Comparison of ENCODE assay signal across 14 cellular contexts in genomic region chr4:6692379-6692778, GRCh38. TPM values are rescaled to one million over a fixed set of nuclear protein-coding genes. Genes with fewer than 3 reads are reported as not detected.
DNase-seq lines count a peak whose midpoint lies in the region; ATAC-seq and TF ChIP-seq lines count a peak whose summit lies in the region.
"Had no signal": no experiment of that assay in that cellular context is flagged by ENCODE, and none has a peak within 500 bp of the region (broad histone marks: within the 10 kb centered on the region; RNA-seq: fewer than 3 reads in every experiment).

No MANE protein-coding gene starts in this region.

- H3K27me3 Mint-ChIP-seq in activated CD4-positive, alpha-beta T cell treated with anti-CD3 and anti-CD28 coated beads for 36 hours, result no peaks in the 10 kb centered on the region

- no peak overlapping the region for H3K4me3 Mint-ChIP-seq in activated CD4-positive, alpha-beta T cell treated with anti-CD3 and anti-CD28 coated beads for 36 hours

- peaks cover 88% of the 10 kb centered on the region for H3K4me1 Mint-ChIP-seq in activated CD4-positive, alpha-beta T cell treated with anti-CD3 and anti-CD28 coated beads for 36 hours

- intact Hi-C loops in activated CD4-positive, alpha-beta T cell treated with anti-CD3 and anti-CD28 coated beads for 36 hours (cut with DNase I, micrococcal nuclease), result no loop called here
- intact Hi-C loops in Panc1 (cut with micrococcal nuclease; ENCODE audit: unreplicated experiment), result no loop called here
- intact Hi-C loops in heart right ventricle (cut with DNase I), result no loop called here

- DNase-seq in activated CD4-positive, alpha-beta T cell treated with anti-CD3 and anti-CD28 coated beads for 36 hours, result no peak
- DNase-seq in activated CD4-positive, alpha-beta T cell treated with anti-CD3 and anti-CD28 coated beads, Interleukin-2, amount 50 U/mL, for 48 hours, result no peak
- no peak for DNase-seq in Panc1 (ENCODE audit: low read depth, low spot score)
- no peak for DNase-seq in smooth muscle cell (lab: John Stamatoyannopoulos, UW; ENCODE audit: unreplicated experiment)
- no peak for DNase-seq in heart right ventricle
- no peak for DNase-seq in SKM-1 treated with dmso at 0.1 percent for 144 hours (lab: John Stamatoyannopoulos, UW; ENCODE audit: unreplicated experiment)
- DNase-seq in hippocampal formation (lab: John Stamatoyannopoulos, UW), result no peak
- DNase-seq: heart left ventricle, left cardiac atrium, SW 1271 had no signal

- 0 out of 2 replicates have a peak overlapping the region, but pooled peaks have one; percentile 29 for H3K27ac ChIP-seq in Panc1 (ENCODE audit: low read length)
- H3K27ac ChIP-seq in esophagus (ENCODE audit: low read depth in 2 of 2, low read length in 1 of 2), result peak overlapping the region; percentile 68 to 84
- H3K27ac ChIP-seq in smooth muscle cell (ENCODE audit: low read depth), result peak overlapping the region; percentile 67
- peak overlapping the region in 1 of 10 donors; percentile 90 for H3K27ac ChIP-seq in heart right ventricle

- peak overlapping the region; percentile 44 for H3K27ac Mint-ChIP-seq in activated CD4-positive, alpha-beta T cell treated with anti-CD3 and anti-CD28 coated beads for 36 hours

- H3F3A ChIP-seq in smooth muscle cell (ENCODE audit: low read depth), result peaks cover 10% of the 10 kb centered on the region

- H3K9me3 ChIP-seq in Panc1 (ENCODE audit: control insufficient read depth, insufficient read depth, low read depth, low read length) (no peaks in the 10 kb centered on the region), esophagus (ENCODE audit: control insufficient read depth in 2 of 2, insufficient read depth in 1 of 2, low read depth in 1 of 2, low read length in 1 of 2) (peaks cover 0 to 2% of the 10 kb centered on the region in 2 donors), smooth muscle cell (replicated peaks; ENCODE audit: low read depth) (no peaks in the 10 kb centered on the region), heart right ventricle (no peaks in the 10 kb centered on the region)
- H3K9me3 ChIP-seq: heart left ventricle had no signal

- H3K27me3 ChIP-seq in Panc1 (ENCODE audit: control insufficient read depth, insufficient read depth, low read length), result no peaks in the 10 kb centered on the region
- H3K27me3 ChIP-seq in esophagus (ENCODE audit: control insufficient read depth in 1 of 2, insufficient read depth in 2 of 2, low read length in 2 of 2), result no peaks in the 10 kb centered on the region
- H3K27me3 ChIP-seq in smooth muscle cell (ENCODE audit: low read depth), result no peaks in the 10 kb centered on the region
- H3K27me3 ChIP-seq in heart right ventricle, result no peaks in the 10 kb centered on the region
- H3K27me3 ChIP-seq: heart left ventricle had no signal

- POLR2A ChIA-PET in activated CD4-positive, alpha-beta T cell treated with anti-CD3 and anti-CD28 coated beads for 36 hours (lab: Charles Lee), result interaction anchor here (1.8 to 4.4 kb wide), 2 partner anchors 17 to 18 kb away, joined by 4 to 25 read pairs; a partner anchor contains a TSS
- POLR2A ChIA-PET in Panc1 (lab: Charles Lee), result no interaction called here

- H3K4me1 ChIP-seq in Panc1 (ENCODE audit: control insufficient read depth, insufficient read depth, low read length), result peaks cover 60% of the 10 kb centered on the region
- peaks cover 16 to 42% of the 10 kb centered on the region in 2 donors for H3K4me1 ChIP-seq in esophagus (ENCODE audit: control insufficient read depth in 2 of 2, insufficient read depth in 2 of 2, low read length in 1 of 2)
- H3K4me1 ChIP-seq in smooth muscle cell (ENCODE audit: low read depth), result peaks cover 4% of the 10 kb centered on the region
- peaks cover 9 to 75% (median 21%) of the 10 kb centered on the region in 9 donors for H3K4me1 ChIP-seq in heart right ventricle

- no peaks in the 10 kb centered on the region for H3K79me2 ChIP-seq in smooth muscle cell (ENCODE audit: low read depth)

- no peak overlapping the region for H3K4me2 ChIP-seq in smooth muscle cell

- BruUV-seq in Panc1 (replicated peaks; lab: Mats Ljungman, UMichigan), result no TSS peak

- 86 to 89% methylated on average over 8 of the region's 8 CpGs for WGBS in esophagus, 2 donors
- WGBS in smooth muscle cell (ENCODE audit: low lambda C conversion rate), result 94% methylated on average over 8 of the region's 8 CpGs
- 82 to 92% methylated on average over 8 of the region's 8 CpGs for WGBS in heart right ventricle, 2 donors

- H3K36me3 Mint-ChIP-seq in activated CD4-positive, alpha-beta T cell treated with anti-CD3 and anti-CD28 coated beads for 36 hours (ENCODE audit: low read depth), result no peaks in the 10 kb centered on the region

- H3K9me3 Mint-ChIP-seq in activated CD4-positive, alpha-beta T cell treated with anti-CD3 and anti-CD28 coated beads for 36 hours (ENCODE audit: low read depth), result no peaks in the 10 kb centered on the region
- H3K9me3 Mint-ChIP-seq: neural crest cell had no signal

- CTCF ChIA-PET in activated CD4-positive, alpha-beta T cell treated with anti-CD3 and anti-CD28 coated beads for 36 hours (lab: Charles Lee), result interaction anchor here (0.6 to 3.7 kb wide), 5 partner anchors 8 to 17 kb away, joined by 3 to 12 read pairs (median 4); partner anchors contain the start of gene MRFAP1L1
- CTCF ChIA-PET in Panc1 (lab: Charles Lee), result no interaction called here

- no peaks in the 10 kb centered on the region for H3K36me3 ChIP-seq in Panc1 (ENCODE audit: control insufficient read depth, insufficient read depth, low read length)
- no peaks in the 10 kb centered on the region for H3K36me3 ChIP-seq in esophagus (ENCODE audit: control insufficient read depth in 2 of 2, insufficient read depth in 2 of 2, low read length in 1 of 2)
- H3K36me3 ChIP-seq in smooth muscle cell (ENCODE audit: low read depth), result no peaks in the 10 kb centered on the region
- no peaks in the 10 kb centered on the region for H3K36me3 ChIP-seq in heart right ventricle
- H3K36me3 ChIP-seq: heart left ventricle had no signal

- H3K4me3 ChIP-seq in Panc1 (ENCODE audit: low read depth in 2 of 2, low read length in 2 of 2) (no peak overlapping the region), esophagus (ENCODE audit: low read depth in 1 of 2, low read length in 2 of 2) (no peak overlapping the region), smooth muscle cell (no peak overlapping the region), heart right ventricle (no peak overlapping the region)
- H3K4me3 ChIP-seq: heart left ventricle had no signal

- in situ Hi-C loops in Panc1 (cut with HindIII; ENCODE audit: low pct_unique_long_range_greater_than_20kb, low sequenced_read_pairs), result no loop called here

- H2AFZ ChIP-seq in smooth muscle cell (ENCODE audit: low read depth), result no peak overlapping the region

- H4K20me1 ChIP-seq in smooth muscle cell (ENCODE audit: low read depth), result no peaks in the 10 kb centered on the region

- no peak for ATAC-seq in activated CD4-positive, alpha-beta T cell treated with anti-CD3 and anti-CD28 coated beads for 36 hours
- ATAC-seq in Panc1 (no peak), heart right ventricle (no peak)
- ATAC-seq: heart left ventricle, left cardiac atrium had no signal

- no peak overlapping the region for H3K9ac ChIP-seq in smooth muscle cell (ENCODE audit: low read depth)

- TF ChIP-seq CTCF in Panc1 (IDR thresholded peaks at IDR 0.05) (no peak), smooth muscle cell (IDR thresholded peaks at IDR 0.05; ENCODE audit: borderline replicate concordance, insufficient read depth, poor library complexity, severe bottlenecking) (no peak), heart right ventricle (IDR thresholded peaks at IDR 0.05) (no peak)

RNA-seq across cellular contexts. Expression of gene S100P, which starts 1.3 kb away (rescaled TPM):
- total RNA-seq in activated CD4-positive, alpha-beta T cell treated with anti-CD3 and anti-CD28 coated beads for 36 hours, result 1 to 10 TPM; 1.9 to 2.1 TPM
- total RNA-seq in Panc1 (2021; ENCODE audit: unreplicated experiment), result 2.3 TPM
- polyA plus RNA-seq in Panc1 (2012; ENCODE audit: insufficient read length), result 0.88 TPM
- polyA plus RNA-seq in esophagus, result 100 to 1,000 TPM in 1 of 2 donors, 10 to 100 TPM in 1; 60.0 to 290 TPM
- 1.3 and 4.0 TPM in 2 replicates for total RNA-seq in smooth muscle cell
- 6.6 and 27.3 TPM in 2 replicates for polyA plus RNA-seq in smooth muscle cell
- total RNA-seq in heart right ventricle, result 1 to 10 TPM in 5 of 10 donors, under 1 TPM in 1, not detected in 4; 0.41 to 8.2 (median 1.6) TPM
- polyA plus RNA-seq in heart right ventricle, result under 1 TPM; 0.22 to 0.68 TPM
- total RNA-seq: endothelial cell of umbilical vein, HT1080, neural crest cell had no signal
- polyA plus RNA-seq: endothelial cell of umbilical vein had no signal

RNA-seq across cellular contexts. Expression of gene MRFAP1L1, which starts 17.3 kb away (rescaled TPM):
- 10 to 100 TPM; 36.4 to 45.0 TPM for total RNA-seq in activated CD4-positive, alpha-beta T cell treated with anti-CD3 and anti-CD28 coated beads for 36 hours
- total RNA-seq in Panc1 (2021; ENCODE audit: unreplicated experiment) (29.5 TPM), smooth muscle cell (67.1 and 70.2 TPM in 2 replicates), heart right ventricle (10 to 100 TPM; 37.5 to 49.9 (median 42.1) TPM)
- polyA plus RNA-seq in Panc1 (2012; ENCODE audit: insufficient read length), result 25.8 TPM
- polyA plus RNA-seq in esophagus (10 to 100 TPM; 47.1 to 54.9 TPM), smooth muscle cell (46.2 and 48.9 TPM in 2 replicates), heart right ventricle (10 to 100 TPM; 61.5 to 73.7 TPM)

RNA-seq across cellular contexts. Expression of gene BLOC1S4, which starts 23.6 kb away (rescaled TPM):
- 10 to 100 TPM; 10.1 to 16.7 TPM for total RNA-seq in activated CD4-positive, alpha-beta T cell treated with anti-CD3 and anti-CD28 coated beads for 36 hours
- total RNA-seq in Panc1 (2021; ENCODE audit: unreplicated experiment) (10.7 TPM), smooth muscle cell (20.6 and 21.8 TPM in 2 replicates), heart right ventricle (10 to 100 TPM in 1 of 10 donors, 1 to 10 TPM in 9; 4.4 to 10.2 (median 7.0) TPM)
- 15.2 TPM for polyA plus RNA-seq in Panc1 (2012; ENCODE audit: insufficient read length)
- polyA plus RNA-seq in esophagus (1 to 10 TPM; 5.4 to 9.9 TPM), smooth muscle cell (39.8 and 41.8 TPM in 2 replicates), heart right ventricle (1 to 10 TPM; 4.8 to 7.8 TPM)

RNA-seq across cellular contexts. Expression of gene MRFAP1, which starts 51.9 kb away (rescaled TPM):
- total RNA-seq in activated CD4-positive, alpha-beta T cell treated with anti-CD3 and anti-CD28 coated beads for 36 hours, result 100 to 1,000 TPM in 1 of 2 experiments, 10 to 100 TPM in 1; 66.8 to 122 TPM
- total RNA-seq in Panc1 (2021; ENCODE audit: unreplicated experiment) (212 TPM), smooth muscle cell (165 TPM in 2 replicates), heart right ventricle (100 to 1,000 TPM; 222 to 268 (median 248) TPM)
- polyA plus RNA-seq in Panc1 (2012; ENCODE audit: insufficient read length), result 386 TPM
- polyA plus RNA-seq in esophagus (100 to 1,000 TPM; 138 to 236 TPM), smooth muscle cell (206 and 231 TPM in 2 replicates), heart right ventricle (100 to 1,000 TPM; 163 to 445 TPM)
